13 cellular contexts compared by ENCODE assay signal in genomic region chr6:42821341-42821668, GRCh38. TPM values are rescaled to one million over a fixed set of nuclear protein-coding genes. Genes with fewer than 3 reads are reported as not detected.
DNase-seq lines count a peak whose midpoint lies in the region; ATAC-seq and TF ChIP-seq lines count a peak whose summit lies in the region.
"Had no signal": no experiment of that assay in that cellular context is flagged by ENCODE, and none has a peak within 500 bp of the region (broad histone marks: within the 10 kb centered on the region; RNA-seq: fewer than 3 reads in every experiment).

No MANE protein-coding gene starts in this region.

- no peak for TF ChIP-seq CTCF in left ventricle myocardium inferior (IDR thresholded peaks at IDR 0.05; ENCODE audit: borderline replicate concordance)
- TF ChIP-seq CTCF in prostate gland (IDR thresholded peaks at IDR 0.05), result no peak
- TF ChIP-seq CTCF in uterus (IDR thresholded peaks at IDR 0.05), result no peak
- TF ChIP-seq CTCF in GM20000 (IDR thresholded peaks at IDR 0.05; ENCODE audit: extremely low read depth, missing control alignments), result no peak

- ATAC-seq in left ventricle myocardium superior (no peak), GM21528 (IDR thresholded peaks at IDR 0.05; ENCODE audit: low FRiP score, unreplicated experiment) (no peak)

- H3K4me3 ChIP-seq in left ventricle myocardium inferior, result peak overlapping the region; percentile 45
- H3K4me3 ChIP-seq in esophagus (ENCODE audit: low read depth in 1 of 2, low read length in 2 of 2), result no peak overlapping the region
- peak overlapping the region in 1 of 2 donors; percentile 0 for H3K4me3 ChIP-seq in prostate gland
- H3K4me3 ChIP-seq in uterus, result peak overlapping the region; percentile 1 to 12

- H3K27ac ChIP-seq in left ventricle myocardium inferior (replicated peaks) (peak overlapping the region; percentile 68), esophagus (ENCODE audit: low read depth in 2 of 2, low read length in 1 of 2) (peak overlapping the region; percentile 21 to 45), prostate gland (peak overlapping the region; percentile 23 to 47), uterus (peak overlapping the region; percentile 82 to 83)
- H3K27ac ChIP-seq: KMS-11 had no signal

- DNase-seq in left ventricle myocardium inferior (no peak), left ventricle myocardium superior (no peak), prostate gland (ENCODE audit: low spot score) (no peak), uterus (no peak), GM20000 (ENCODE audit: low spot score) (no peak)
- DNase-seq in activated CD4-positive, alpha-beta T cell treated with anti-CD3 and anti-CD28 coated beads for 48 hours, result no peak
- DNase-seq: activated CD8-positive, alpha-beta memory T cell treated with anti-CD3 and anti-CD28 coated beads, Interleukin-2, amount 50 U/mL, for 4 hours; activated naive CD8-positive, alpha-beta T cell treated with anti-CD3 and anti-CD28 coated beads, Interleukin-2, amount 10 ng/mL, durations not matched to agents 7 days and 5 days; NCI-H187 treated with DMSO at 0.1 percent for 48 hours; SIG-M5 had no signal

- H3K4me1 ChIP-seq in left ventricle myocardium inferior (peaks cover 31% of the 10 kb centered on the region), esophagus (ENCODE audit: control insufficient read depth in 2 of 2, insufficient read depth in 2 of 2, low read length in 1 of 2) (no peaks in the 10 kb centered on the region), prostate gland (replicated peaks) (no peaks in the 10 kb centered on the region), uterus (peaks cover 7 to 23% of the 10 kb centered on the region in 2 donors)

- peaks cover 43% of the 10 kb centered on the region for H3K36me3 ChIP-seq in left ventricle myocardium inferior
- peaks cover 0 to 2% of the 10 kb centered on the region in 2 donors for H3K36me3 ChIP-seq in esophagus (ENCODE audit: control insufficient read depth in 2 of 2, insufficient read depth in 2 of 2, low read length in 1 of 2)
- no peaks in the 10 kb centered on the region for H3K36me3 ChIP-seq in prostate gland
- no peaks in the 10 kb centered on the region for H3K36me3 ChIP-seq in uterus

- H3K27me3 ChIP-seq in left ventricle myocardium inferior (ENCODE audit: low read depth) (no peaks in the 10 kb centered on the region), esophagus (ENCODE audit: control insufficient read depth in 1 of 2, insufficient read depth in 2 of 2, low read length in 2 of 2) (no peaks in the 10 kb centered on the region), prostate gland (replicated peaks; ENCODE audit: insufficient read depth) (no peaks in the 10 kb centered on the region), uterus (no peaks in the 10 kb centered on the region)

- TF ChIP-seq POLR2A in prostate gland (IDR thresholded peaks at IDR 0.05), result no peak
- no peak for TF ChIP-seq POLR2A in uterus (IDR thresholded peaks at IDR 0.05)

- 61 to 72% methylated on average over 3 of the region's 3 CpGs for WGBS in esophagus, 2 donors
- WGBS in prostate gland, result 63% methylated on average over 3 of the region's 3 CpGs

- H3K9me3 ChIP-seq in left ventricle myocardium inferior (replicated peaks) (no peaks in the 10 kb centered on the region), esophagus (ENCODE audit: control insufficient read depth in 2 of 2, insufficient read depth in 1 of 2, low read depth in 1 of 2, low read length in 1 of 2) (no peaks in the 10 kb centered on the region), prostate gland (no peaks in the 10 kb centered on the region), uterus (no peaks in the 10 kb centered on the region)

- intact Hi-C loops in left ventricle myocardium inferior (cut with micrococcal nuclease) (no loop called here), left ventricle myocardium superior (cut with micrococcal nuclease) (no loop called here), prostate gland (cut with DNase I) (loop anchor here (5.0 to 10.0 kb wide), 2 partner anchors 34 to 77 kb away; partner anchors contain the start of gene TBCC), uterus (cut with DNase I; ENCODE audit: low total_unique reads) (no loop called here)

RNA-seq across cellular contexts. Expression of gene BICRAL, which starts 39.5 kb away (rescaled TPM):
- 12.0 TPM for total RNA-seq in left ventricle myocardium inferior
- total RNA-seq in left ventricle myocardium superior, result 13.0 TPM
- 1 to 10 TPM; 2.4 to 3.0 TPM for polyA plus RNA-seq in esophagus
- total RNA-seq in prostate gland, result 10 to 100 TPM; 21.0 to 26.2 TPM
- 10 to 100 TPM in 3 of 4 donors, 1 to 10 TPM in 1; 7.4 to 35.3 (median 18.2) TPM for total RNA-seq in uterus

RNA-seq across cellular contexts. Expression of gene RPL7L1, which starts 58.1 kb away (rescaled TPM):
- 42.2 TPM for total RNA-seq in left ventricle myocardium inferior
- 46.5 TPM for total RNA-seq in left ventricle myocardium superior
- 10 to 100 TPM; 32.7 to 39.4 TPM for polyA plus RNA-seq in esophagus
- 10 to 100 TPM; 79.0 to 79.8 TPM for total RNA-seq in prostate gland
- 100 to 1,000 TPM in 1 of 4 donors, 10 to 100 TPM in 3; 62.9 to 123 (median 82.1) TPM for total RNA-seq in uterus

Comparison
In these comparisons a context has a peak if more than half of its experiments do, and no peak if none do; other contexts are left out.
1. H3K4me3 ChIP-seq: peak in left ventricle myocardium inferior (single experiment) and uterus (2 of 2); none in esophagus (0 of 2).
2. Peak in every context shown above with its lines, with median percentiles within 50 percentile points of each other: H3K27ac ChIP-seq.